ENCODE assay signal across 30 cellular contexts in the genomic region with DNA sequence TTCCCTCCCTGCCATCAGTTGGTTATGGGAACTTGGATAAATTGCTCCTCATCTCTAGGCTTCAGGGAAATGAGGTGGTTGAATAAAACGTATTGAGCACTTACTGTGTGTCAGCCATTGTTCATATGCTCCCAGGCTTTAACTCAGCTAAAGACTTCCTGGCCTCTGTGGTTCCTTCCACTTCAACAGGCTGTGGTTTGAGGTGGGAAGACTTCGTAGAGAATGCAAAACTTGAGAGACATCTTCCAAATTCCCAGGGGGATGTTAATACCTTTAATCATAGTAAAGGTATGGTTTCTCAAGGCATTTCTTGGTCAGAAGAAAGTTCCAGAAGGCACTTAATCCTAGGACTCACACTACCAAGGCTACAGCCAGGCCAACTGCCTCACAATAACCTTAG.
"Had no signal": no experiment of that assay in that cellular context is flagged by ENCODE, and none has a peak within 500 bp of the region (broad histone marks: within the 10 kb centered on the region; RNA-seq: fewer than 3 reads in every experiment).

No MANE protein-coding gene starts in this region.

- H3K4me1 ChIP-seq: uterus had no signal

- H3K27ac ChIP-seq: pancreas, prostate gland, VCaP had no signal

- H3K4me2 ChIP-seq: smooth muscle cell had no signal

- ATAC-seq: activated T-helper 17 cell treated with anti-CD3 and anti-CD28 coated beads, Interleukin-2, amount 50 U/mL, for 72 hours; effector memory CD8-positive, alpha-beta T cell; gastroesophageal sphincter; pancreas had no signal

- H3K36me3 Mint-ChIP-seq: activated CD4-positive, alpha-beta memory T cell treated with anti-CD3 and anti-CD28 coated beads for 36 hours; brain; mesothelial cell of epicardium; naive B cell had no signal

- H3K9me3 Mint-ChIP-seq: activated CD4-positive, alpha-beta memory T cell treated with anti-CD3 and anti-CD28 coated beads for 36 hours; activated CD4-positive, alpha-beta T cell treated with anti-CD3 and anti-CD28 coated beads, Interleukin-2, amount 10 ng/mL, durations not matched to agents 24 days and 14 days; activated naive CD4-positive, alpha-beta T cell treated with anti-CD3 and anti-CD28 coated beads, Interleukin-2, amount 50 U/mL, for 24 hours; activated T-cell treated with anti-CD3 and anti-CD28 coated beads, Interleukin-2, amount 50 U/mL, for 24 hours; activated T-helper 17 cell treated with anti-CD3 and anti-CD28 coated beads, Interleukin-2, amount 50 U/mL, for 72 hours; brain; effector memory CD8-positive, alpha-beta T cell; mesothelial cell of epicardium; naive B cell; T-helper 2 cell treated with Interferon-gamma antibody and Interleukin-4, amounts not matched to agents 5 μg/mL and 100 μg/mL, for 36 hours had no signal

- H3K27me3 Mint-ChIP-seq: activated CD4-positive, alpha-beta memory T cell treated with anti-CD3 and anti-CD28 coated beads for 36 hours; activated T-helper 17 cell treated with anti-CD3 and anti-CD28 coated beads, Interleukin-2, amount 50 U/mL, for 72 hours; effector memory CD8-positive, alpha-beta T cell had no signal

- H3K27ac Mint-ChIP-seq: activated CD4-positive, alpha-beta memory T cell treated with anti-CD3 and anti-CD28 coated beads for 36 hours; activated CD4-positive, alpha-beta T cell treated with anti-CD3 and anti-CD28 coated beads, Interleukin-2, amount 10 ng/mL, durations not matched to agents 24 days and 14 days; activated naive CD4-positive, alpha-beta T cell treated with anti-CD3 and anti-CD28 coated beads, Interleukin-2, amount 50 U/mL, for 24 hours; activated T-cell treated with anti-CD3 and anti-CD28 coated beads, Interleukin-2, amount 50 U/mL, for 24 hours; effector memory CD8-positive, alpha-beta T cell; mesothelial cell of epicardium; T-helper 2 cell treated with Interferon-gamma antibody and Interleukin-4, amounts not matched to agents 5 μg/mL and 100 μg/mL, for 36 hours had no signal

- DNase-seq: activated CD4-positive, alpha-beta memory T cell treated with anti-CD3 and anti-CD28 coated beads for 36 hours; activated CD4-positive, alpha-beta T cell treated with anti-CD3 and anti-CD28 coated beads, Interleukin-2, amount 10 ng/mL, durations not matched to agents 24 days and 14 days; activated CD8-positive, alpha-beta memory T cell treated with anti-CD3 and anti-CD28 coated beads, Interleukin-2, amount 50 U/mL, for 4 hours; activated gamma-delta T cell treated with Interleukin-2 at 50 U/mL for 16 hours; activated T-cell treated with anti-CD3 and anti-CD28 coated beads, Interleukin-2, amount 50 U/mL, for 24 hours; anterior cingulate cortex; cortex of kidney; effector memory CD8-positive, alpha-beta T cell; erythroblast; head of caudate nucleus; hippocampal formation; naive B cell; nucleus accumbens; pancreas; stimulated activated CD4-positive, alpha-beta T cell treated with anti-CD3 and anti-CD28 coated beads, Interleukin-15, amount 100 ng/mL, for 24 hours; stimulated activated CD4-positive, alpha-beta T cell treated with anti-CD3 and anti-CD28 coated beads, Interleukin-2, amount 100 ng/mL, for 24 hours; stimulated activated naive CD4-positive, alpha-beta T cell; T-helper 1 cell; trophoblast cell; uterus had no signal

- H3K9me3 ChIP-seq: gastroesophageal sphincter, pancreas, prostate gland, sigmoid colon, uterus had no signal

- H3K4me3 Mint-ChIP-seq: activated CD4-positive, alpha-beta memory T cell treated with anti-CD3 and anti-CD28 coated beads for 36 hours; activated CD4-positive, alpha-beta T cell treated with anti-CD3 and anti-CD28 coated beads, Interleukin-2, amount 10 ng/mL, durations not matched to agents 24 days and 14 days; activated naive CD4-positive, alpha-beta T cell treated with anti-CD3 and anti-CD28 coated beads, Interleukin-2, amount 50 U/mL, for 24 hours; activated T-cell treated with anti-CD3 and anti-CD28 coated beads, Interleukin-2, amount 50 U/mL, for 24 hours; activated T-helper 17 cell treated with anti-CD3 and anti-CD28 coated beads, Interleukin-2, amount 50 U/mL, for 72 hours; effector memory CD8-positive, alpha-beta T cell; T-helper 2 cell treated with Interferon-gamma antibody and Interleukin-4, amounts not matched to agents 5 μg/mL and 100 μg/mL, for 36 hours had no signal

- H3K4me3 ChIP-seq: gastroesophageal sphincter, pancreas, prostate gland, sigmoid colon, smooth muscle cell, uterus had no signal

- H3K27me3 ChIP-seq: gastroesophageal sphincter, pancreas, sigmoid colon, uterus had no signal

- H3K36me3 ChIP-seq: pancreas, prostate gland, sigmoid colon, uterus had no signal
